Comparison of ENCODE assay signal across 22 cellular contexts in the genomic region with DNA sequence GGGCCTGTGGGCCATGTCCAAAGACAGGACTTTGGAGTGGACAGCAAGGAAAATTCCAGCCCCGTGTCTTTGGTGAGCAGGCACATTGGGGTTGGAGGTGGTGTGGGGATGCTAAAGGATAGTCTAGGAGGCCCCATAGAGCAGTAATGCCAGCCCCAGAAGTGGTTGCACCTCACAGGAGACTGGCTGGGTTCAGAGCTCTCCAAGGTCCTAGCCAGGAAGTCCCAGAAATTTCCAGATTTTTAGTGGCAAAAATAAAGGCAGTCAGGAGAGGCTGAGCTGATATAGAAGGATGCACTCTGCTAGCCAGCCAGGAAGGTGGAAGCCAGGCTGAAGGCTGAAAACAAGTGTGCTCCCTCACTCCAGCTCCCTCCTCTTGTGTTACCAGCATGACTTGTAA.
A peak's percentile ranks its signal among the peaks of the same experiment; 100 is the strongest.
DNase-seq lines count a peak whose midpoint lies in the region; ATAC-seq and TF ChIP-seq lines count a peak whose summit lies in the region.
"Had no signal": no experiment of that assay in that cellular context is flagged by ENCODE, and none has a peak within 500 bp of the region (broad histone marks: within the 10 kb centered on the region; RNA-seq: fewer than 3 reads in every experiment).

No MANE protein-coding gene starts in this region.

- H3K27me3 ChIP-seq in GM23248 (replicated peaks; ENCODE audit: insufficient read depth): no peaks in the 10 kb centered on the region
- peaks cover 44% of the 10 kb centered on the region for H3K27me3 ChIP-seq in HCT116 (ENCODE audit: insufficient read depth, low read length)
- no peaks in the 10 kb centered on the region for H3K27me3 ChIP-seq in foreskin keratinocyte
- H3K27me3 ChIP-seq: BLaER1 treated with 17β-estradiol and CSF1 and Interleukin-3, amounts not matched to agents 10 nM and 100 nM had no signal

- TF ChIP-seq POLR2A in HCT116 (IDR thresholded peaks at IDR 0.05; ENCODE audit: borderline replicate concordance, extremely low read depth, insufficient read depth, insufficient read length): no peak
- no peak for TF ChIP-seq POLR2A in GM18505 (IDR thresholded peaks at IDR 0.05; ENCODE audit: borderline replicate concordance, extremely low read depth, insufficient read depth, insufficient read length)

- H3K4me3 ChIP-seq in GM23248: no peak overlapping the region
- H3K4me3 ChIP-seq in HCT116 (replicated peaks in 1 of 2; ENCODE audit: low read depth in 1 of 2, low read length in 2 of 2): no peak overlapping the region
- H3K4me3 ChIP-seq: A549; BLaER1 treated with 17β-estradiol and CSF1 and Interleukin-3, amounts not matched to agents 10 nM and 100 nM; HAP-1 had no signal

- H3K9me3 Mint-ChIP-seq in mesothelial cell of epicardium: peaks cover 8% of the 10 kb centered on the region
- H3K9me3 Mint-ChIP-seq: CD4-positive, alpha-beta T cell; CD8-positive, alpha-beta memory T cell had no signal

- WGBS in GM23248 (ENCODE audit: low coverage in 1 of 2, low lambda C conversion rate in 2 of 2, missing lambda C conversion rate in 2 of 2), 2 experiments: 36 to 63% methylated on average over 1 of the region's 1 CpG

- no peaks in the 10 kb centered on the region for H3K4me1 Mint-ChIP-seq in mesothelial cell of epicardium
- H3K4me1 Mint-ChIP-seq: CD14-positive monocyte; CD8-positive, alpha-beta memory T cell had no signal

- no peaks in the 10 kb centered on the region for H3F3A ChIP-seq in GM23248 (ENCODE audit: insufficient read depth)

- BruUV-seq in HCT116 (replicated peaks; lab: Mats Ljungman, UMichigan): no TSS peak

- H4K20me1 ChIP-seq in GM23248 (ENCODE audit: insufficient read depth) (no peaks in the 10 kb centered on the region), HCT116 (ENCODE audit: insufficient read depth) (no peaks in the 10 kb centered on the region)
- H4K20me1 ChIP-seq: BLaER1 treated with 17β-estradiol and CSF1 and Interleukin-3, amounts not matched to agents 10 nM and 100 nM had no signal

- ATAC-seq in HCT116: no peak
- ATAC-seq in foreskin keratinocyte: peak; percentile 16
- ATAC-seq in GM18505 (IDR thresholded peaks at IDR 0.05; ENCODE audit: unreplicated experiment): no peak
- ATAC-seq: A549 had no signal

- H3K4me2 ChIP-seq in GM23248 (ENCODE audit: unreplicated experiment): no peak overlapping the region
- H3K4me2 ChIP-seq in HCT116 (ENCODE audit: low read length): no peak overlapping the region
- H3K4me2 ChIP-seq: A549; BLaER1 treated with 17β-estradiol and CSF1 and Interleukin-3, amounts not matched to agents 10 nM and 100 nM had no signal

- H3K4me1 ChIP-seq in GM23248 (ENCODE audit: insufficient read depth): no peaks in the 10 kb centered on the region
- H3K4me1 ChIP-seq in HCT116 (ENCODE audit: control insufficient read depth in 1 of 2, insufficient read depth in 2 of 2, low read length in 2 of 2): no peaks in the 10 kb centered on the region
- no peaks in the 10 kb centered on the region for H3K4me1 ChIP-seq in foreskin keratinocyte
- H3K4me1 ChIP-seq: A549; BE2C; BLaER1 treated with 17β-estradiol and CSF1 and Interleukin-3, amounts not matched to agents 10 nM and 100 nM; HAP-1 had no signal

- H3K36me3 Mint-ChIP-seq in mesothelial cell of epicardium: no peaks in the 10 kb centered on the region
- H3K36me3 Mint-ChIP-seq: CD14-positive monocyte; CD8-positive, alpha-beta memory T cell had no signal

- H3K9ac ChIP-seq in GM23248: no peak overlapping the region
- no peak overlapping the region for H3K9ac ChIP-seq in HCT116 (ENCODE audit: low read length)
- H3K9ac ChIP-seq: BLaER1 treated with 17β-estradiol and CSF1 and Interleukin-3, amounts not matched to agents 10 nM and 100 nM had no signal

- H3K27ac Mint-ChIP-seq in mesothelial cell of epicardium: no peak overlapping the region
- H3K27ac Mint-ChIP-seq: CD14-positive monocyte; CD4-positive, alpha-beta T cell; CD8-positive, alpha-beta memory T cell had no signal

- DNase-seq in GM23248: peak; percentile 1
- no peak for DNase-seq in HCT116 (ENCODE audit: low read depth, low spot score)
- peak; percentile 5 for DNase-seq in astrocyte of the hippocampus (ENCODE audit: low read depth, low spot score)
- no peak for DNase-seq in foreskin keratinocyte
- no peak for DNase-seq in mesothelial cell of epicardium (ENCODE audit: low spot score in 2 of 2, unreplicated experiment in 2 of 2)
- no peak for DNase-seq in NCI-H526 treated with DMSO at 0.1 percent for 48 hours (lab: John Stamatoyannopoulos, UW)
- DNase-seq: 8988T; ACHN; AML-193; BE2C; CD4-positive, alpha-beta T cell; CD8-positive, alpha-beta memory T cell; DMS 273 treated with DMSO at 0.1 percent for 48 hours; DMS79; EL; GDM1; GOT3 had no signal

- RAD21 ChIA-PET in HCT116 (lab: Charles Lee; ENCODE audit: low non-redundant PET in 1 of 2, low total read pairs in 2 of 2, uncharacterized antibody in 2 of 2, unreplicated experiment in 2 of 2): no interaction called here

- intact Hi-C loops in HCT116 (cut with micrococcal nuclease): no loop called here

- peaks cover 15% of the 10 kb centered on the region for H3K27me3 Mint-ChIP-seq in mesothelial cell of epicardium (ENCODE audit: low read depth)

- H3K9me3 ChIP-seq in GM23248 (ENCODE audit: low read depth) (no peaks in the 10 kb centered on the region), HCT116 (ENCODE audit: control insufficient read depth in 1 of 2, insufficient read depth in 1 of 2, low read depth in 1 of 2, low read length in 2 of 2) (no peaks in the 10 kb centered on the region)
- H3K9me3 ChIP-seq: A549; BE2C; BLaER1 treated with 17β-estradiol and CSF1 and Interleukin-3, amounts not matched to agents 10 nM and 100 nM; HAP-1 had no signal

- H3K27ac ChIP-seq in GM23248 (no peak overlapping the region), HCT116 (ENCODE audit: low read depth, low read length) (no peak overlapping the region), foreskin keratinocyte (no peak overlapping the region)
- H3K27ac ChIP-seq: A549; BLaER1 treated with 17β-estradiol and CSF1 and Interleukin-3, amounts not matched to agents 10 nM and 100 nM had no signal

- H2AFZ ChIP-seq in GM23248 (no peak overlapping the region), HCT116 (ENCODE audit: low read depth, low read length, poor library complexity, severe bottlenecking) (no peak overlapping the region)

- H3K79me2 ChIP-seq in GM23248 (ENCODE audit: insufficient read depth) (no peaks in the 10 kb centered on the region), HCT116 (ENCODE audit: insufficient read depth, low read length) (no peaks in the 10 kb centered on the region)

- CTCF ChIA-PET in HCT116 (lab: Charles Lee): no interaction called here

- H3K36me3 ChIP-seq in GM23248 (ENCODE audit: low read depth) (no peaks in the 10 kb centered on the region), HCT116 (ENCODE audit: control insufficient read depth in 1 of 2, insufficient read depth in 2 of 2, low read length in 2 of 2) (no peaks in the 10 kb centered on the region)
- H3K36me3 ChIP-seq: BE2C; BLaER1 treated with 17β-estradiol and CSF1 and Interleukin-3, amounts not matched to agents 10 nM and 100 nM; HAP-1 had no signal

- TF ChIP-seq CTCF in HCT116 (IDR thresholded peaks at IDR 0.05 in 2 of 3, conservative IDR thresholded peaks at IDR 0.05 in 1 of 3; ENCODE audit: borderline replicate concordance in 1 of 3, insufficient read depth in 1 of 3, low read depth in 2 of 3, low read length in 2 of 3) (no peak), foreskin keratinocyte (conservative IDR thresholded peaks at IDR 0.05) (no peak), mesothelial cell of epicardium (IDR thresholded peaks at IDR 0.05; ENCODE audit: unreplicated experiment) (no peak)

- POLR2A ChIA-PET in HCT116 (lab: Charles Lee): no interaction called here

- in situ Hi-C loops in GM23248 (cut with MboI): no loop called here

- H3K9me2 ChIP-seq in GM23248 (ENCODE audit: insufficient read depth) (no peaks in the 10 kb centered on the region), HCT116 (ENCODE audit: insufficient read depth) (no peaks in the 10 kb centered on the region)

- no peak for TF ChIP-seq RAD21 in HCT116 (IDR thresholded peaks at IDR 0.05; ENCODE audit: low read depth)

- H3K4me3 Mint-ChIP-seq in mesothelial cell of epicardium: no peak overlapping the region
- H3K4me3 Mint-ChIP-seq: CD14-positive monocyte; CD4-positive, alpha-beta T cell; CD8-positive, alpha-beta memory T cell had no signal

TF ChIP-seq in HCT116, 20 proteins besides CTCF, POLR2A, EP300 and RAD21:
- TF ChIP-seq EGR1 (IDR thresholded peaks at IDR 0.05; ENCODE audit: low read depth): no peak
- TF ChIP-seq, protein P1, sequence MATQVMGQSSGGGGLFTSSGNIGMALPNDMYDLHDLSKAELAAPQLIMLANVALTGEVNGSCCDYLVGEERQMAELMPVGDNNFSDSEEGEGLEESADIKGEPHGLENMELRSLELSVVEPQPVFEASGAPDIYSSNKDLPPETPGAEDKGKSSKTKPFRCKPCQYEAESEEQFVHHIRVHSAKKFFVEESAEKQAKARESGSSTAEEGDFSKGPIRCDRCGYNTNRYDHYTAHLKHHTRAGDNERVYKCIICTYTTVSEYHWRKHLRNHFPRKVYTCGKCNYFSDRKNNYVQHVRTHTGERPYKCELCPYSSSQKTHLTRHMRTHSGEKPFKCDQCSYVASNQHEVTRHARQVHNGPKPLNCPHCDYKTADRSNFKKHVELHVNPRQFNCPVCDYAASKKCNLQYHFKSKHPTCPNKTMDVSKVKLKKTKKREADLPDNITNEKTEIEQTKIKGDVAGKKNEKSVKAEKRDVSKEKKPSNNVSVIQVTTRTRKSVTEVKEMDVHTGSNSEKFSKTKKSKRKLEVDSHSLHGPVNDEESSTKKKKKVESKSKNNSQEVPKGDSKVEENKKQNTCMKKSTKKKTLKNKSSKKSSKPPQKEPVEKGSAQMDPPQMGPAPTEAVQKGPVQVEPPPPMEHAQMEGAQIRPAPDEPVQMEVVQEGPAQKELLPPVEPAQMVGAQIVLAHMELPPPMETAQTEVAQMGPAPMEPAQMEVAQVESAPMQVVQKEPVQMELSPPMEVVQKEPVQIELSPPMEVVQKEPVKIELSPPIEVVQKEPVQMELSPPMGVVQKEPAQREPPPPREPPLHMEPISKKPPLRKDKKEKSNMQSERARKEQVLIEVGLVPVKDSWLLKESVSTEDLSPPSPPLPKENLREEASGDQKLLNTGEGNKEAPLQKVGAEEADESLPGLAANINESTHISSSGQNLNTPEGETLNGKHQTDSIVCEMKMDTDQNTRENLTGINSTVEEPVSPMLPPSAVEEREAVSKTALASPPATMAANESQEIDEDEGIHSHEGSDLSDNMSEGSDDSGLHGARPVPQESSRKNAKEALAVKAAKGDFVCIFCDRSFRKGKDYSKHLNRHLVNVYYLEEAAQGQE (IDR thresholded peaks at IDR 0.05; ENCODE audit: low read depth): peak; percentile 24

Comparison
In these comparisons a context has a peak if more than half of its experiments do, and no peak if none do; other contexts are left out.
1. DNase-seq: peak in GM23248 (single experiment) and astrocyte of the hippocampus (single experiment); none in HCT116 (single experiment), foreskin keratinocyte (0 of 2), mesothelial cell of epicardium (0 of 2) and NCI-H526 treated with DMSO at 0.1 percent for 48 hours (single experiment).